21 cellular contexts compared by ENCODE assay signal in the genomic region with DNA sequence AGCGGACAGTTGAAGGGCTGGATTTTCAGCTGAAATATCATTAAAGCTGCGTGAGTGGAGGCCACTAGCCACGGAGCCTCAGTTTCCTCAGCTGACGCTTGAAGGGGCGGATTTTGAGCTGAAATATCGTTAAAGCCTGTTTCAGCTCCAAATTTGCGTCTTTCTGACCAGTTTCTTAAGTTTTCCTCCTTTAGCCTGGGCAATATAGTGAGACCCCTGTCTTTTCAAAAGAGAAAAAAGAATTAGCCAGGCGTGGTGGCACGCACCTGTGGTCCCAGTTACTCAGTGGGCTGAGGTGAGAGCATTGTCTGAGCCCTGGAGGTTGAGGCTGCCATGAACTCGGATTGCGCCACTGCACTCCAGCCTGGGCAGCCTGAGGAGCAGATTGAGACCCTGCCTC. TPM values are rescaled to one million over a fixed set of nuclear protein-coding genes. Genes with fewer than 3 reads are reported as not detected.
DNase-seq lines count a peak whose midpoint lies in the region; ATAC-seq, FAIRE-seq and TF ChIP-seq lines count a peak whose summit lies in the region.
"Had no signal": no experiment of that assay in that cellular context is flagged by ENCODE, and none has a peak within 500 bp of the region (broad histone marks: within the 10 kb centered on the region; RNA-seq: fewer than 3 reads in every experiment).

No MANE protein-coding gene starts in this region.

- FAIRE-seq in K562 (lab: Jason Lieb, UNC) (no peak), GM19239 (lab: Jason Lieb, UNC) (no peak), D721Med (lab: Jason Lieb, UNC) (no peak)
- FAIRE-seq: GM18507, H54 had no signal

- peaks cover 4% of the 10 kb centered on the region for H3K9me1 ChIP-seq in K562 (ENCODE audit: control insufficient read depth, insufficient read depth, low read length)

- H3K27me3 ChIP-seq in K562 (ENCODE audit: control insufficient read depth in 2 of 2, insufficient read depth in 2 of 2, low read length in 2 of 2): no peaks in the 10 kb centered on the region
- H3K27me3 ChIP-seq: SJSA1 had no signal

- H3K27me3 Mint-ChIP-seq in neural crest cell (ENCODE audit: low read depth): no peaks in the 10 kb centered on the region
- H3K27me3 Mint-ChIP-seq: B cell had no signal

- H3K9me3 Mint-ChIP-seq in neural crest cell: no peaks in the 10 kb centered on the region

- intact Hi-C loops in Right ventricle myocardium superior (cut with DNase I) (loop anchor here (10.0 kb wide), 1 partner anchor 125 kb away; no protein-coding TSS in a partner anchor), left cardiac atrium (cut with DNase I) (loop anchor here in 1 of 2 donors (10.0 kb wide), 1 partner anchor 125 kb away; no protein-coding TSS in a partner anchor), K562 (cut with micrococcal nuclease) (no loop called here)

- peaks cover 2% of the 10 kb centered on the region; the same call in 1 of the 2 replicates for H4K20me1 ChIP-seq in K562 (replicated peaks; ENCODE audit: control insufficient read depth, insufficient read depth, low read length)

- H3K4me3 ChIP-seq in K562: no peak overlapping the region
- H3K4me3 ChIP-seq: SJSA1 had no signal

- no peak for TF ChIP-seq POLR2A in K562 (conservative IDR thresholded peaks at IDR 0.05)

- no peak for TF ChIP-seq EP300 in K562 (IDR thresholded peaks at IDR 0.05; ENCODE audit: low read length)

- POLR2A ChIA-PET in K562 (lab: Yijun Ruan, JAX): interaction anchor here (1.0 to 1.4 kb wide), 4 partner anchors 8 to 25 kb away, joined by 3 to 5 read pairs (median 4); no protein-coding TSS in a partner anchor

- no peak overlapping the region for H3K27ac ChIP-seq in K562 (ENCODE audit: extremely low read depth, low read depth, low read length)
- H3K27ac ChIP-seq: 22Rv1, SJSA1 had no signal

- no peak overlapping the region for H3K27ac Mint-ChIP-seq in neural crest cell (ENCODE audit: unreplicated experiment)
- H3K27ac Mint-ChIP-seq: B cell had no signal

- CTCF ChIA-PET in K562 (lab: Yijun Ruan, JAX; ENCODE audit: low intra/inter-chr PET ratio): no interaction called here

- peaks cover 47% of the 10 kb centered on the region for H3K79me2 ChIP-seq in K562 (ENCODE audit: control insufficient read depth, insufficient read depth, low read length)

- H3K36me3 ChIP-seq in K562 (ENCODE audit: control insufficient read depth, insufficient read depth, low read length): peaks cover 17% of the 10 kb centered on the region; the same call in 1 of the 3 replicates
- H3K36me3 ChIP-seq: SJSA1 had no signal

- no peak overlapping the region for H3K4me2 ChIP-seq in K562 (ENCODE audit: insufficient read depth, low read length)

- DNase-seq in Right ventricle myocardium superior (peak; percentile 19), left cardiac atrium (no peak), K562 (ENCODE audit: extremely low read depth in 1 of 4, low spot score in 3 of 4) (no peak), neural crest cell (ENCODE audit: low read depth, low spot score) (no peak), UCSD-AML1 (lab: John Stamatoyannopoulos, UW; ENCODE audit: unreplicated experiment) (no peak), GM19239 (ENCODE audit: insufficient read length, low spot score) (no peak), D721Med (ENCODE audit: insufficient read length, low spot score) (no peak)
- DNase-seq in activated T-cell treated with anti-CD3 and anti-CD28 coated beads, Interleukin-2, amount 50 U/mL, for 1 hour: no peak
- DNase-seq: IMR-90, NCI-H1092 treated with DMSO at 0.1 percent for 48 hours, NCI-H1436, NCI-H187 treated with DMSO at 0.1 percent for 48 hours, NCI-H524 treated with DMSO at 0.1 percent for 48 hours, NCI-H774, PC-3 had no signal

- no peaks in the 10 kb centered on the region for H3K9me3 ChIP-seq in K562 (replicated peaks; ENCODE audit: control insufficient read depth, insufficient read depth, low read depth, low read length)
- H3K9me3 ChIP-seq: SJSA1 had no signal

- ATAC-seq in Right ventricle myocardium superior (ENCODE audit: poor library complexity) (no peak), left cardiac atrium (no peak), K562 (no peak)
- ATAC-seq: PC-3, Right ventricle myocardium inferior had no signal

- no peak for TF ChIP-seq CTCF in K562 (IDR thresholded peaks at IDR 0.05 in 2 of 3, conservative IDR thresholded peaks at IDR 0.05 in 1 of 3; ENCODE audit: insufficient read depth in 2 of 3, low read depth in 1 of 3, low read length in 3 of 3)
- TF ChIP-seq CTCF in neural crest cell (conservative IDR thresholded peaks at IDR 0.05): no peak
- no peak for TF ChIP-seq CTCF in D721Med (IDR thresholded peaks at IDR 0.05; ENCODE audit: insufficient read depth, missing control alignments)

- peak overlapping the region; percentile 84 for H3K4me3 Mint-ChIP-seq in neural crest cell
- H3K4me3 Mint-ChIP-seq: B cell had no signal

- H3K36me3 Mint-ChIP-seq in neural crest cell (ENCODE audit: low read depth): no peaks in the 10 kb centered on the region

- peaks cover 43% of the 10 kb centered on the region for H3K4me1 Mint-ChIP-seq in neural crest cell

- H2AFZ ChIP-seq in K562 (ENCODE audit: low read depth, low read length): no peak overlapping the region

- no TSS peak for BruUV-seq in K562 (replicated peaks; lab: Mats Ljungman, UMichigan)

- no peak overlapping the region for H3K9ac ChIP-seq in K562 (ENCODE audit: insufficient read depth in 1 of 2, low read depth in 2 of 2, low read length in 2 of 2)

- H3K4me1 ChIP-seq in K562 (replicated peaks in 1 of 2; ENCODE audit: control insufficient read depth in 2 of 2, insufficient read depth in 2 of 2, low read length in 2 of 2): peaks cover 8 to 28% of the 10 kb centered on the region in 2 experiments

- no peak for TF ChIP-seq RAD21 in K562 (CRISPR knock-in tag; conservative IDR thresholded peaks at IDR 0.05 in 1 of 2, IDR thresholded peaks at IDR 0.05 in 1 of 2)

- WGBS in K562 (ENCODE audit: insufficient coverage, low coverage, missing lambda C conversion rate): 95% methylated on average over 11 of the region's 11 CpGs

- in situ Hi-C loops in K562 (cut with MboI): no loop called here

TF ChIP-seq in K562, 482 proteins besides CTCF, POLR2A, EP300 and RAD21:
- TF ChIP-seq ZNF121 (CRISPR knock-in tag; conservative IDR thresholded peaks at IDR 0.05) (0 out of 2 replicates have a peak, but pooled peaks have one; percentile 41), HNRNPK (IDR thresholded peaks at IDR 0.05; ENCODE audit: low read depth, low read length, poor library complexity, severe bottlenecking) (no peak)

RNA-seq across cellular contexts. Expression of gene AP2A2, which starts 3.7 kb away (rescaled TPM):
- total RNA-seq in Right ventricle myocardium superior (53.5 TPM), left cardiac atrium (10 to 100 TPM; 58.1 to 58.6 TPM), K562 (2014; rRNA removed) (8.1 and 11.0 TPM in 2 replicates), K562 (2014; rRNA removed; fragmentation: Illumina TruSeq; extraction: Trizol) (11.9 and 16.2 TPM in 2 replicates), K562 (2015; rRNA removed; fragmentation: Illumina TruSeq; extraction: Trizol) (19.8 and 22.8 TPM in 2 replicates), K562 (2021) (26.2 and 33.3 TPM in 2 replicates), neural crest cell (75.5 and 78.1 TPM in 2 replicates)
- total RNA-seq in K562 (2011; cell fraction: chromatin; rRNA removed; ENCODE audit: low replicate concordance): 125 and 255 TPM in 2 replicates
- total RNA-seq in K562 (2011; cell fraction: nucleolus; rRNA removed): 84.6 and 90.9 TPM in 2 replicates
- 84.5 and 112 TPM in 2 replicates for total RNA-seq in K562 (2011; cell fraction: nucleoplasm; rRNA removed)
- polyA plus RNA-seq in K562 (2011; rRNA removed) (27.7 and 30.6 TPM in 2 replicates), K562 (2014; fragmentation: Illumina TruSeq; extraction: Trizol) (29.5 and 41.7 TPM in 2 replicates), K562 (2014; fragmentation: Nextera tagmentation; extraction: Ambion mirVana) (1 to 10 TPM in 1 of 2 experiments, under 1 TPM in 1; 0.69 to 1.3 TPM), K562 (2014; rRNA removed) (15.2 and 16.7 TPM in 2 replicates)
- polyA plus RNA-seq in K562 (2011; cell fraction: cytosol; rRNA removed): 20.2 and 29.9 TPM in 2 replicates
- polyA plus RNA-seq in K562 (2011; cell fraction: nucleus; rRNA removed): 82.5 and 86.1 TPM in 2 replicates
- polyA plus RNA-seq in K562 (2012): 31.2 and 48.0 TPM in 2 replicates
- 21.8 and 29.8 TPM in 2 replicates for polyA minus RNA-seq in K562 (2011; rRNA and poly(A)+ RNA removed)
- 76.6 and 78.5 TPM in 2 replicates for polyA minus RNA-seq in K562 (2011; cell fraction: cytosol; rRNA and poly(A)+ RNA removed)
- 26.1 and 39.5 TPM in 2 replicates for polyA minus RNA-seq in K562 (2011; cell fraction: nucleus; rRNA and poly(A)+ RNA removed)

RNA-seq across cellular contexts. Expression of gene CHID1, which starts 18.8 kb away (rescaled TPM):
- total RNA-seq in Right ventricle myocardium superior (48.3 TPM), left cardiac atrium (10 to 100 TPM; 58.7 to 64.6 TPM), K562 (2014; rRNA removed) (39.8 and 54.6 TPM in 2 replicates), K562 (2014; rRNA removed; fragmentation: Illumina TruSeq; extraction: Trizol) (14.2 and 22.4 TPM in 2 replicates), K562 (2015; rRNA removed; fragmentation: Illumina TruSeq; extraction: Trizol) (35.6 and 35.8 TPM in 2 replicates), K562 (2021) (108 and 114 TPM in 2 replicates), neural crest cell (81.8 and 82.4 TPM in 2 replicates)
- 131 and 294 TPM in 2 replicates for total RNA-seq in K562 (2011; cell fraction: chromatin; rRNA removed; ENCODE audit: low replicate concordance)
- 219 and 240 TPM in 2 replicates for total RNA-seq in K562 (2011; cell fraction: nucleolus; rRNA removed)
- 152 and 195 TPM in 2 replicates for total RNA-seq in K562 (2011; cell fraction: nucleoplasm; rRNA removed)
- polyA plus RNA-seq in K562 (2011; rRNA removed) (46.0 and 56.3 TPM in 2 replicates), K562 (2014; fragmentation: Illumina TruSeq; extraction: Trizol) (67.7 and 81.6 TPM in 2 replicates), K562 (2014; fragmentation: Nextera tagmentation; extraction: Ambion mirVana) (10 to 100 TPM; 15.1 to 29.6 TPM), K562 (2014; rRNA removed) (57.8 and 70.5 TPM in 2 replicates)
- 80.3 and 118 TPM in 2 replicates for polyA plus RNA-seq in K562 (2011; cell fraction: cytosol; rRNA removed)
- 57.2 and 75.5 TPM in 2 replicates for polyA plus RNA-seq in K562 (2011; cell fraction: nucleus; rRNA removed)
- polyA plus RNA-seq in K562 (2012): 82.8 and 102 TPM in 2 replicates
- polyA minus RNA-seq in K562 (2011; rRNA and poly(A)+ RNA removed): 48.8 and 59.6 TPM in 2 replicates
- 54.2 and 58.6 TPM in 2 replicates for polyA minus RNA-seq in K562 (2011; cell fraction: cytosol; rRNA and poly(A)+ RNA removed)
- polyA minus RNA-seq in K562 (2011; cell fraction: nucleus; rRNA and poly(A)+ RNA removed): 29.0 and 29.1 TPM in 2 replicates
